In the genomic region with DNA sequence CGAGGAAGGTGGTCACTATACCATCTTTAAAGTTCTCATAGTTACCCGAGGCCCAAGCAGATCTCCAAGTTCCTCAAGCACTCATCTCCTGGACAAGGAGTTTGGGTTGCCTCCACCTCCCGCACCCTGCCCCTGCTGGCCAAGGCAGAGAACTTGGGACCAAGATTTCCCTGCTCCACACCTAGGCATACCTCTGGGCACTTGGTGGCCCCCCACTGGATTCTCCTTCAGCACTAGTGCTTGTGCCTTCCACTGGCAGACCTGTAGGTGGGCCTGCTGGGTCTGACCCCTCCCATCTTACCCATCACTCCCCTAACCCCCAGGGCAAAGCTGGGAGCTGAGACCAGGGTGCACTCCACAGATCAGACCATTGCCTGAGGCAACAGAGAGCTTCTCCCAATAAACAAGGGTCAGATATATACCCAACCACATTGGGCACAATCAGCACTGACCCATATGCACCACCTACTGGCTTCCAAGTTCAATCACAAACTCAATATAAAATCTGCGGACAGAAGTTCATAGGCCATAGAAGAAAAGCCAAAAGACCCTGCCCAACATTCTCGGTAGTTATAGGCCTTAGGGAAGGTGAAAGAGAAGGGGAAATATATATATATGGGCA, we compare ENCODE assay signal across 20 cellular contexts.
A peak's percentile ranks its signal among the peaks of the same experiment; 100 is the strongest.
DNase-seq lines count a peak whose midpoint lies in the region; ATAC-seq and TF ChIP-seq lines count a peak whose summit lies in the region.
"Had no signal": no experiment of that assay in that cellular context is flagged by ENCODE, and none has a peak within 500 bp of the region (broad histone marks: within the 10 kb centered on the region; RNA-seq: fewer than 3 reads in every experiment).

No MANE protein-coding gene starts in this region.

- TF ChIP-seq CTCF in AG04450 (IDR thresholded peaks at IDR 0.05; ENCODE audit: low read depth, low read length): peak; percentile 16; the same call in 1 of the 2 replicates
- TF ChIP-seq CTCF in HCT116 (IDR thresholded peaks at IDR 0.05 in 2 of 3, conservative IDR thresholded peaks at IDR 0.05 in 1 of 3; ENCODE audit: borderline replicate concordance in 1 of 3, insufficient read depth in 1 of 3, low read depth in 2 of 3, low read length in 2 of 3): peak in 2 of 3 experiments; percentile 34 to 45; a peak in 4 of 6 replicates
- no peak for TF ChIP-seq CTCF in WERI-Rb-1 (IDR thresholded peaks at IDR 0.05; ENCODE audit: low read depth, low read length)
- TF ChIP-seq CTCF in foreskin keratinocyte (conservative IDR thresholded peaks at IDR 0.05): no peak
- no peak for TF ChIP-seq CTCF in suprapubic skin (IDR thresholded peaks at IDR 0.05)
- no peak for TF ChIP-seq CTCF in GM20000 (IDR thresholded peaks at IDR 0.05; ENCODE audit: extremely low read depth, missing control alignments)

- H3K4me3 ChIP-seq in AG04450 (ENCODE audit: low read depth, low read length) (no peak overlapping the region), HCT116 (replicated peaks in 1 of 2; ENCODE audit: low read depth in 1 of 2, low read length in 2 of 2) (no peak overlapping the region), WERI-Rb-1 (ENCODE audit: low read depth, low read length) (no peak overlapping the region), suprapubic skin (no peak overlapping the region)
- H3K4me3 ChIP-seq: adrenal gland, colonic mucosa, psoas muscle had no signal

- TF ChIP-seq RAD21 in HCT116 (IDR thresholded peaks at IDR 0.05; ENCODE audit: low read depth): no peak

- 74% methylated on average over 5 of the region's 5 CpGs for WGBS in suprapubic skin

- CTCF ChIA-PET in AG04450 (lab: Charles Lee) (interaction anchor here (1.2 to 5.5 kb wide), 4 partner anchors 164 to 1052 kb away, joined by 3 to 44 read pairs (median 22); no protein-coding TSS in a partner anchor), HCT116 (lab: Charles Lee) (interaction anchor here (0.5 kb wide), 1 partner anchor 432 kb away, joined by 3 read pairs; no protein-coding TSS in a partner anchor)

- intact Hi-C loops in HCT116 (cut with micrococcal nuclease): loop anchor here (5.0 kb wide), 1 partner anchor 584 kb away; no protein-coding TSS in a partner anchor

- H3K9me3 ChIP-seq in AG04450 (ENCODE audit: control insufficient read depth, insufficient read depth, low read length): no peaks in the 10 kb centered on the region
- H3K9me3 ChIP-seq in HCT116 (ENCODE audit: control insufficient read depth in 1 of 2, insufficient read depth in 1 of 2, low read depth in 1 of 2, low read length in 2 of 2): no peaks in the 10 kb centered on the region
- no peaks in the 10 kb centered on the region for H3K9me3 ChIP-seq in WERI-Rb-1 (ENCODE audit: severe bottlenecking)
- no peaks in the 10 kb centered on the region for H3K9me3 ChIP-seq in suprapubic skin
- H3K9me3 ChIP-seq: adrenal gland, colonic mucosa, psoas muscle had no signal

- RAD21 ChIA-PET in HCT116 (lab: Charles Lee; ENCODE audit: low non-redundant PET in 1 of 2, low total read pairs in 2 of 2, uncharacterized antibody in 2 of 2, unreplicated experiment in 2 of 2): interaction anchor here in 1 of 2 experiments (1.3 kb wide), 1 partner anchor 431 kb away, joined by 3 read pairs; no protein-coding TSS in a partner anchor

- H3K36me3 ChIP-seq in HCT116 (ENCODE audit: control insufficient read depth in 1 of 2, insufficient read depth in 2 of 2, low read length in 2 of 2) (no peaks in the 10 kb centered on the region), WERI-Rb-1 (no peaks in the 10 kb centered on the region), suprapubic skin (no peaks in the 10 kb centered on the region)
- H3K36me3 ChIP-seq: adrenal gland, colonic mucosa had no signal

- no peaks in the 10 kb centered on the region for H3K79me2 ChIP-seq in HCT116 (ENCODE audit: insufficient read depth, low read length)

- no peaks in the 10 kb centered on the region for H4K20me1 ChIP-seq in HCT116 (ENCODE audit: insufficient read depth)

- no peak overlapping the region for H3K4me2 ChIP-seq in HCT116 (ENCODE audit: low read length)

- H3K9me2 ChIP-seq in HCT116 (ENCODE audit: insufficient read depth): no peaks in the 10 kb centered on the region

- ATAC-seq in HCT116: peak; percentile 83
- ATAC-seq in foreskin keratinocyte: peak; percentile 16
- no peak for ATAC-seq in GM18873 (IDR thresholded peaks at IDR 0.05; ENCODE audit: low FRiP score, unreplicated experiment)
- no peak for ATAC-seq in HG02759 (IDR thresholded peaks at IDR 0.05; ENCODE audit: unreplicated experiment)
- ATAC-seq: psoas muscle had no signal

- no peak for TF ChIP-seq EP300 in suprapubic skin (IDR thresholded peaks at IDR 0.05)

- TF ChIP-seq POLR2A in HCT116 (IDR thresholded peaks at IDR 0.05; ENCODE audit: borderline replicate concordance, extremely low read depth, insufficient read depth, insufficient read length): no peak
- TF ChIP-seq POLR2A in suprapubic skin (IDR thresholded peaks at IDR 0.05): no peak

- H3K9ac ChIP-seq in HCT116 (ENCODE audit: low read length): no peak overlapping the region

- POLR2A ChIA-PET in AG04450 (lab: Yijun Ruan, JAX) (no interaction called here), HCT116 (lab: Charles Lee) (no interaction called here)

- H2AFZ ChIP-seq in HCT116 (ENCODE audit: low read depth, low read length, poor library complexity, severe bottlenecking): no peak overlapping the region

- DNase-seq in AG04450 (ENCODE audit: low read depth, low spot score) (no peak), HCT116 (ENCODE audit: low read depth, low spot score) (no peak), WERI-Rb-1 (peak; percentile 9), foreskin keratinocyte (no peak), suprapubic skin (ENCODE audit: low spot score in 2 of 2) (no peak), GM20000 (ENCODE audit: low spot score) (no peak)
- DNase-seq: activated effector memory CD4-positive, alpha-beta T cell treated with Interleukin-2 at 50 U/mL for 16 hours; adrenal gland; colonic mucosa; GDM1; glutamatergic neuron; immature natural killer cell; KBM-7; NCI-H1417; nephron progenitor cell; psoas muscle; Right ventricle myocardium superior had no signal

- H3K4me1 ChIP-seq in HCT116 (ENCODE audit: control insufficient read depth in 1 of 2, insufficient read depth in 2 of 2, low read length in 2 of 2) (no peaks in the 10 kb centered on the region), foreskin keratinocyte (no peaks in the 10 kb centered on the region), suprapubic skin (peaks cover 6% of the 10 kb centered on the region)
- H3K4me1 ChIP-seq: colonic mucosa, psoas muscle had no signal

- no TSS peak for BruUV-seq in HCT116 (replicated peaks; lab: Mats Ljungman, UMichigan)

- no peak overlapping the region for H3K27ac ChIP-seq in AG04450 (ENCODE audit: low read depth, low read length)
- H3K27ac ChIP-seq in HCT116 (ENCODE audit: low read depth, low read length): no peak overlapping the region
- no peak overlapping the region for H3K27ac ChIP-seq in WERI-Rb-1
- no peak overlapping the region for H3K27ac ChIP-seq in foreskin keratinocyte
- no peak overlapping the region for H3K27ac ChIP-seq in suprapubic skin
- H3K27ac ChIP-seq: adrenal gland, colonic mucosa, epithelial cell of prostate, psoas muscle had no signal

- H3K27me3 ChIP-seq in AG04450 (ENCODE audit: control insufficient read depth, insufficient read depth, low read length) (no peaks in the 10 kb centered on the region), HCT116 (ENCODE audit: insufficient read depth, low read length) (no peaks in the 10 kb centered on the region), WERI-Rb-1 (ENCODE audit: insufficient read depth, low read depth, severe bottlenecking) (no peaks in the 10 kb centered on the region), foreskin keratinocyte (no peaks in the 10 kb centered on the region), suprapubic skin (no peaks in the 10 kb centered on the region)
- H3K27me3 ChIP-seq: adrenal gland, colonic mucosa had no signal

TF ChIP-seq in HCT116, 20 proteins besides CTCF, POLR2A, EP300 and RAD21:
- no peak for TF ChIP-seq CBX3 (IDR thresholded peaks at IDR 0.05; ENCODE audit: low read depth)
- TF ChIP-seq EZH2phosphoT487 (IDR thresholded peaks at IDR 0.05; ENCODE audit: borderline replicate concordance): no peak

Comparison
In these comparisons a context has a peak if more than half of its experiments do, and no peak if none do; other contexts are left out.
1. CTCF ChIP-seq: peak in AG04450 (single experiment) and HCT116 (2 of 3); none in WERI-Rb-1 (single experiment), foreskin keratinocyte (single experiment), suprapubic skin (0 of 2) and GM20000 (single experiment).
2. ATAC-seq: peak in HCT116 (single experiment) and foreskin keratinocyte (single experiment); none in GM18873 (single experiment) and HG02759 (single experiment).